In genomic region chr2:236044191-236044590, GRCh38 we compare ENCODE assay signal across 27 cellular contexts.
"Had no signal": no experiment of that assay in that cellular context is flagged by ENCODE, and none has a peak within 500 bp of the region (broad histone marks: within the 10 kb centered on the region; RNA-seq: fewer than 3 reads in every experiment).

No MANE protein-coding gene starts in this region.

- H3K36me3 Mint-ChIP-seq: IgD-negative memory B cell had no signal

- H3K4me2 ChIP-seq: KMS-11, PC-9 had no signal

- H3K27ac ChIP-seq: HL-60, KMS-11, PC-9, Peyer's patch, SJCRH30 had no signal

- H3K27me3 Mint-ChIP-seq: IgD-negative memory B cell had no signal

- FAIRE-seq: HTR-8/SVneo, K562 had no signal

- DNase-seq: Kasumi-1, MM.1S, NCI-H1092 treated with DMSO at 0.1 percent for 48 hours, NCI-H1436, NCI-H1694, NCI-H187 treated with DMSO at 0.1 percent for 48 hours, NCI-H2029 treated with DMSO at 0.1 percent for 48 hours, NCI-H2107, NCI-H2171, NCI-H226, NCI-H446, NCI-H510A, NCI-H524 treated with DMSO at 0.1 percent for 48 hours, NCI-H69, NCI-H774, OCI-M1, PC-9, Peyer's patch, SHP77 treated with DMSO at 0.1 percent for 48 hours, SJCRH30 had no signal

- H3K27ac Mint-ChIP-seq: IgD-negative memory B cell had no signal

- ATAC-seq: K562, Right ventricle myocardium inferior, SK-N-SH treated with all-trans-retinoic acid at 6 μM for 48 hours had no signal

- H3K4me3 ChIP-seq: K562, PC-9, Peyer's patch, SJCRH30 had no signal

- H2AFZ ChIP-seq: PC-9 had no signal

- H3K9me3 ChIP-seq: Peyer's patch, SJCRH30 had no signal

- H3K9ac ChIP-seq: KMS-11 had no signal

- H3K4me1 ChIP-seq: Peyer's patch, SJCRH30 had no signal

- H3K27me3 ChIP-seq: Peyer's patch, SJCRH30 had no signal
